11 cellular contexts compared by ENCODE assay signal in the genomic region with DNA sequence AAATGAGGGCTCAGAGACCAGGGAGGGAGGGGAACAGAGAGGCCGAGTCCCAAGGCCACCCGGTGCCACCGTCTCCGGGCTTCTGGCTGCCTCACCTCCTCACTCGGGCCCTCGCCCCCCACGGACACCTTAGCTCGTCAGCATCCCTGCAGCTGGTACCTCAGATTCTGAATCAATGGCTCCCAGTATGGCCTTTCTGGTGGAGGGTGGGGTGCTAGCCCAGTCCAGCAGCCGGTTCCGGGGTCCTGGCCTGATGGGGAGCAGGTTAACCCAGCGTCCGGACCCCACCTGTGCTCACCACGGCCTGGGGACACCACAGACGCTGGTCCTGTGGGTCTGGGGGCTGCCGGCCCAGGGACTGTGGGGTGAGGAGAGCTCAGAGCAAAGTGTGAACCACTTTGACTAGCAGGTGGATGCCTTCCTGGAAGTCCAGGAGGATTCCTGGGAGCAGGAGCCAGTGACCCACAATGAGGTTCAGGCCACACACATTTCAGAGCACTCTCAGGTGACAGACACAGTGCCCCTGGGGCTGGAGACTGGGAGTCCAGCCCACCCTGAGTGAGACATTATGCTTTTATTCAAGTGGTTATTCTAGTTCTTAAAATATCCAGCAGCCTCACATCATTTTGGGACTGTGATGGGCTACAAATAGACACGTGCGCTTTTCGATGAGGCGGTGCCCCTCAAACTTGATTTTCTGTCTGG. TPM values are rescaled to one million over a fixed set of nuclear protein-coding genes. Genes with fewer than 3 reads are reported as not detected.
DNase-seq lines count a peak whose midpoint lies in the region; ATAC-seq and TF ChIP-seq lines count a peak whose summit lies in the region.
"Had no signal": no experiment of that assay in that cellular context is flagged by ENCODE, and none has a peak within 500 bp of the region (broad histone marks: within the 10 kb centered on the region; RNA-seq: fewer than 3 reads in every experiment).

No MANE protein-coding gene starts in this region.

- no peaks in the 10 kb centered on the region for H3K36me3 ChIP-seq in mammary epithelial cell (ENCODE audit: insufficient read depth, low read length)
- H3K36me3 ChIP-seq in upper lobe of left lung = no peaks in the 10 kb centered on the region
- H3K36me3 ChIP-seq in lower lobe of right lung = no peaks in the 10 kb centered on the region

- H3K27ac ChIP-seq in mammary epithelial cell (ENCODE audit: insufficient read depth, low read depth, low read length) = no peak overlapping the region
- H3K27ac ChIP-seq in upper lobe of left lung = no peak overlapping the region
- H3K27ac ChIP-seq in lower lobe of right lung = no peak overlapping the region

- TF ChIP-seq POLR2A in upper lobe of left lung (IDR thresholded peaks at IDR 0.05) = no peak

- no peaks in the 10 kb centered on the region for H3K27me3 ChIP-seq in mammary epithelial cell (ENCODE audit: insufficient read depth, low read length)
- H3K27me3 ChIP-seq in upper lobe of left lung = no peaks in the 10 kb centered on the region
- H3K27me3 ChIP-seq in lower lobe of right lung (ENCODE audit: low read depth) = no peaks in the 10 kb centered on the region

- intact Hi-C loops in MCF 10A (cut with micrococcal nuclease) (no loop called here), mammary epithelial cell (cut with micrococcal nuclease) (no loop called here), lower lobe of right lung (cut with DNase I) (no loop called here)

- WGBS in mammary epithelial cell (ENCODE audit: low coverage, missing lambda C conversion rate) = 67% methylated on average over 5 of the region's 19 CpGs
- WGBS in upper lobe of left lung, 2 donors = 81 to 82% methylated on average over 12 to 19 of the region's 19 CpGs

- H3K9me3 ChIP-seq in mammary epithelial cell (replicated peaks; ENCODE audit: insufficient read depth, low read length) (no peaks in the 10 kb centered on the region), upper lobe of left lung (no peaks in the 10 kb centered on the region), lower lobe of right lung (no peaks in the 10 kb centered on the region)

- H3K27ac Mint-ChIP-seq in MCF 10A (ENCODE audit: low read depth, unreplicated experiment) = no peak overlapping the region
- H3K27ac Mint-ChIP-seq in activated CD8-positive, alpha-beta T cell treated with anti-CD3 and anti-CD28 coated beads, Interleukin-2, amount 10 ng/mL, durations not matched to agents 7 days and 5 days = peak overlapping the region; percentile 97

- no peak for TF ChIP-seq EP300 in upper lobe of left lung (IDR thresholded peaks at IDR 0.05)

- no peak overlapping the region for H3K4me3 ChIP-seq in mammary epithelial cell (replicated peaks in 1 of 3; ENCODE audit: insufficient read depth in 1 of 3, low read depth in 2 of 3, low read length in 3 of 3)
- no peak overlapping the region for H3K4me3 ChIP-seq in upper lobe of left lung
- H3K4me3 ChIP-seq in lower lobe of right lung = no peak overlapping the region

- H3K27me3 Mint-ChIP-seq in MCF 10A (ENCODE audit: insufficient read depth, unreplicated experiment) = no peaks in the 10 kb centered on the region
- H3K27me3 Mint-ChIP-seq in activated CD8-positive, alpha-beta T cell treated with anti-CD3 and anti-CD28 coated beads, Interleukin-2, amount 10 ng/mL, durations not matched to agents 7 days and 5 days (ENCODE audit: low read depth) = no peaks in the 10 kb centered on the region

- CTCF ChIA-PET in MCF 10A (lab: Yijun Ruan, JAX) = interaction anchor here (0.8 kb wide), 1 partner anchor 72 kb away, joined by 4 read pairs; no protein-coding TSS in a partner anchor
- CTCF ChIA-PET in mammary epithelial cell (lab: Charles Lee; ENCODE audit: low non-redundant PET) = no interaction called here
- CTCF ChIA-PET in activated CD8-positive, alpha-beta T cell treated with anti-CD3 and anti-CD28 coated beads, Interleukin-2, amount 10 ng/mL, durations not matched to agents 7 days and 5 days (lab: Charles Lee) = interaction anchor here (1.2 kb wide), 1 partner anchor 8 kb away, joined by 3 read pairs; no protein-coding TSS in a partner anchor

- ATAC-seq in activated CD8-positive, alpha-beta T cell treated with anti-CD3 and anti-CD28 coated beads, Interleukin-2, amount 10 ng/mL, durations not matched to agents 7 days and 5 days = no peak
- no peak for ATAC-seq in upper lobe of left lung (ENCODE audit: low FRiP score in 2 of 2)
- ATAC-seq in lower lobe of right lung = no peak

- in situ Hi-C loops in mammary epithelial cell (cut with MboI; ENCODE audit: low sequenced_read_pairs in 2 of 2) = no loop called here

- DNase-seq in MCF 10A (ENCODE audit: unreplicated experiment) = no peak
- DNase-seq in mammary epithelial cell = no peak
- DNase-seq in activated CD8-positive, alpha-beta T cell treated with anti-CD3 and anti-CD28 coated beads, Interleukin-2, amount 10 ng/mL, durations not matched to agents 7 days and 5 days = peak; percentile 20
- peak; percentile 45 for DNase-seq in islet precursor cell
- peak; percentile 19 to 78 for DNase-seq in upper lobe of left lung
- no peak for DNase-seq in SHP77 (lab: John Stamatoyannopoulos, UW)
- no peak for DNase-seq in putamen (ENCODE audit: low spot score)
- no peak for DNase-seq in lower lobe of right lung
- DNase-seq: COR-L47, KG1, NCI-H524 treated with DMSO at 0.1 percent for 48 hours had no signal

- H3K9me3 Mint-ChIP-seq in MCF 10A (ENCODE audit: unreplicated experiment) = no peaks in the 10 kb centered on the region
- peaks cover 3% of the 10 kb centered on the region for H3K9me3 Mint-ChIP-seq in activated CD8-positive, alpha-beta T cell treated with anti-CD3 and anti-CD28 coated beads, Interleukin-2, amount 10 ng/mL, durations not matched to agents 7 days and 5 days (ENCODE audit: insufficient read depth)

- H3K4me1 Mint-ChIP-seq in MCF 10A (ENCODE audit: insufficient read depth, unreplicated experiment) = peaks cover 5% of the 10 kb centered on the region
- H3K4me1 Mint-ChIP-seq in activated CD8-positive, alpha-beta T cell treated with anti-CD3 and anti-CD28 coated beads, Interleukin-2, amount 10 ng/mL, durations not matched to agents 7 days and 5 days (ENCODE audit: low read depth) = peaks cover 87% of the 10 kb centered on the region

- BruUV-seq in MCF 10A (replicated peaks; lab: Mats Ljungman, UMichigan) (no TSS peak), mammary epithelial cell (replicated peaks; lab: Mats Ljungman, UMichigan) (no TSS peak)

- dilution Hi-C loops in mammary epithelial cell (cut with HindIII; ENCODE audit: low sequenced_read_pairs) = no loop called here

- TF ChIP-seq CTCF in MCF 10A (IDR thresholded peaks at IDR 0.05; ENCODE audit: unreplicated experiment) (no peak), mammary epithelial cell (conservative IDR thresholded peaks at IDR 0.05 in 1 of 2, IDR thresholded peaks at IDR 0.05 in 1 of 2; ENCODE audit: extremely low read depth in 1 of 2, insufficient read depth in 1 of 2, low read depth in 1 of 2, low read length in 2 of 2) (no peak), upper lobe of left lung (IDR thresholded peaks at IDR 0.05) (no peak), lower lobe of right lung (IDR thresholded peaks at IDR 0.05) (no peak)

- no peak overlapping the region for H3K9ac ChIP-seq in mammary epithelial cell (ENCODE audit: insufficient read depth, low read length)

- no peak overlapping the region for H2AFZ ChIP-seq in mammary epithelial cell (ENCODE audit: low read depth, low read length)

- POLR2A ChIA-PET in MCF 10A (lab: Yijun Ruan, JAX) = interaction anchor here (0.8 to 1.0 kb wide), 3 partner anchors 12 to 37 kb away, joined by 3 to 5 read pairs (median 3); no protein-coding TSS in a partner anchor
- POLR2A ChIA-PET in activated CD8-positive, alpha-beta T cell treated with anti-CD3 and anti-CD28 coated beads, Interleukin-2, amount 10 ng/mL, durations not matched to agents 7 days and 5 days (lab: Charles Lee) = interaction anchor here (0.6 to 2.9 kb wide), 3 partner anchors 18 to 30 kb away, joined by 3 to 18 read pairs (median 5); no protein-coding TSS in a partner anchor

- H4K20me1 ChIP-seq in mammary epithelial cell (ENCODE audit: insufficient read depth, low read length) = no peaks in the 10 kb centered on the region

- no peaks in the 10 kb centered on the region for H3K36me3 Mint-ChIP-seq in MCF 10A (ENCODE audit: insufficient read depth, unreplicated experiment)
- peaks cover 55% of the 10 kb centered on the region for H3K36me3 Mint-ChIP-seq in activated CD8-positive, alpha-beta T cell treated with anti-CD3 and anti-CD28 coated beads, Interleukin-2, amount 10 ng/mL, durations not matched to agents 7 days and 5 days (ENCODE audit: low read depth)

- H3K79me2 ChIP-seq in mammary epithelial cell (ENCODE audit: insufficient read depth, low read length) = no peaks in the 10 kb centered on the region

- H3K4me2 ChIP-seq in mammary epithelial cell (ENCODE audit: insufficient read depth, low read depth, low read length) = no peak overlapping the region

- peak overlapping the region; percentile 43 for H3K4me3 Mint-ChIP-seq in MCF 10A (ENCODE audit: unreplicated experiment)
- H3K4me3 Mint-ChIP-seq in activated CD8-positive, alpha-beta T cell treated with anti-CD3 and anti-CD28 coated beads, Interleukin-2, amount 10 ng/mL, durations not matched to agents 7 days and 5 days = peak overlapping the region; percentile 70

- H3K4me1 ChIP-seq in mammary epithelial cell (ENCODE audit: insufficient read depth, low read length) (peaks cover 15% of the 10 kb centered on the region), upper lobe of left lung (peaks cover 5 to 31% (median 13%) of the 10 kb centered on the region in 4 donors), lower lobe of right lung (peaks cover 27% of the 10 kb centered on the region)

RNA-seq across cellular contexts. Expression of gene AHRR, which starts 53.3 kb away (rescaled TPM):
- total RNA-seq in MCF 10A (2022) = 3.2 and 3.3 TPM in 2 replicates
- 1 to 10 TPM; 1.7 to 2.9 TPM for total RNA-seq in mammary epithelial cell
- 0.25 TPM for polyA plus RNA-seq in mammary epithelial cell
- 1.0 TPM for polyA minus RNA-seq in mammary epithelial cell
- 10 to 100 TPM; 56.1 to 57.2 TPM for total RNA-seq in activated CD8-positive, alpha-beta T cell treated with anti-CD3 and anti-CD28 coated beads, Interleukin-2, amount 10 ng/mL, durations not matched to agents 7 days and 5 days
- total RNA-seq in upper lobe of left lung = 1 to 10 TPM; 1.3 to 8.6 (median 4.4) TPM
- total RNA-seq in lower lobe of right lung = 8.4 TPM

Comparison
In these comparisons a context has a peak if more than half of its experiments do, and no peak if none do; other contexts are left out.
1. DNase-seq: peak in activated CD8-positive, alpha-beta T cell treated with anti-CD3 and anti-CD28 coated beads, Interleukin-2, amount 10 ng/mL, durations not matched to agents 7 days and 5 days (single experiment), islet precursor cell (single experiment) and upper lobe of left lung (2 of 2); none in MCF 10A (single experiment), mammary epithelial cell (single experiment), SHP77 (0 of 2), putamen (single experiment) and lower lobe of right lung (single experiment).